8 cellular contexts compared by ENCODE assay signal in genomic region chr17:66190738-66191606, GRCh38. TPM values are rescaled to one million over a fixed set of nuclear protein-coding genes. Genes with fewer than 3 reads are reported as not detected.
DNase-seq lines count a peak whose midpoint lies in the region; ATAC-seq and TF ChIP-seq lines count a peak whose summit lies in the region.

No MANE protein-coding gene starts in this region.

- CTCF ChIA-PET in activated CD8-positive, alpha-beta T cell treated with anti-CD3 and anti-CD28 coated beads for 36 hours (lab: Charles Lee) = interaction anchor here (0.9 to 2.5 kb wide), 6 partner anchors 10 to 962 kb away, joined by 3 to 15 read pairs (median 3); no protein-coding TSS in a partner anchor

- peak overlapping the region; percentile 78 for H3K4me3 Mint-ChIP-seq in activated CD8-positive, alpha-beta T cell treated with anti-CD3 and anti-CD28 coated beads for 36 hours

- H3K36me3 ChIP-seq in heart left ventricle (no peaks in the 10 kb centered on the region), rectal smooth muscle tissue (ENCODE audit: control insufficient read depth, insufficient read depth, low read length) (no peaks in the 10 kb centered on the region)

- TF ChIP-seq POLR2A in heart left ventricle (IDR thresholded peaks at IDR 0.05) = no peak

- no peaks in the 10 kb centered on the region for H3K9me3 ChIP-seq in heart left ventricle

- no peaks in the 10 kb centered on the region for H3K27me3 Mint-ChIP-seq in activated CD8-positive, alpha-beta T cell treated with anti-CD3 and anti-CD28 coated beads for 36 hours

- peak overlapping the region; percentile 35 for H3K27ac Mint-ChIP-seq in activated CD8-positive, alpha-beta T cell treated with anti-CD3 and anti-CD28 coated beads for 36 hours

- TF ChIP-seq CTCF in activated CD8-positive, alpha-beta T cell treated with anti-CD3 and anti-CD28 coated beads for 36 hours (IDR thresholded peaks at IDR 0.05) = no peak
- no peak for TF ChIP-seq CTCF in heart left ventricle (IDR thresholded peaks at IDR 0.05)

- H3K27me3 ChIP-seq in heart left ventricle = no peaks in the 10 kb centered on the region
- H3K27me3 ChIP-seq in rectal smooth muscle tissue (ENCODE audit: control insufficient read depth, insufficient read depth, low read length) = no peaks in the 10 kb centered on the region

- POLR2A ChIA-PET in activated CD8-positive, alpha-beta T cell treated with anti-CD3 and anti-CD28 coated beads for 36 hours (lab: Charles Lee) = interaction anchor here (1.6 kb wide), 1 partner anchor 10 kb away, joined by 6 read pairs; no protein-coding TSS in a partner anchor

- no peak for ATAC-seq in activated CD8-positive, alpha-beta T cell treated with anti-CD3 and anti-CD28 coated beads for 36 hours
- peak; percentile 44 to 66 (median 49) for ATAC-seq in heart left ventricle
- ATAC-seq in GM18873 (IDR thresholded peaks at IDR 0.05; ENCODE audit: low FRiP score, unreplicated experiment) = no peak

- H3K4me1 Mint-ChIP-seq in activated CD8-positive, alpha-beta T cell treated with anti-CD3 and anti-CD28 coated beads for 36 hours (ENCODE audit: low read depth) = peaks cover 15% of the 10 kb centered on the region

- H3K4me3 ChIP-seq in heart left ventricle (peak overlapping the region; percentile 71 to 92 (median 80)), rectal smooth muscle tissue (ENCODE audit: low read length) (peak overlapping the region; percentile 71)

- H3K36me3 Mint-ChIP-seq in activated CD8-positive, alpha-beta T cell treated with anti-CD3 and anti-CD28 coated beads for 36 hours (ENCODE audit: low read depth) = no peaks in the 10 kb centered on the region

- 9 to 16% (median 13%) methylated on average over 18 of the region's 18 CpGs for WGBS in heart left ventricle, 4 donors

- H3K9me3 Mint-ChIP-seq in activated CD8-positive, alpha-beta T cell treated with anti-CD3 and anti-CD28 coated beads for 36 hours = no peaks in the 10 kb centered on the region

- H3K4me1 ChIP-seq in heart left ventricle (peaks cover 5 to 32% (median 17%) of the 10 kb centered on the region in 12 donors), rectal smooth muscle tissue (ENCODE audit: control insufficient read depth, insufficient read depth, low read length) (peaks cover 9% of the 10 kb centered on the region)

- intact Hi-C loops in activated CD8-positive, alpha-beta T cell treated with anti-CD3 and anti-CD28 coated beads for 36 hours (cut with micrococcal nuclease) = no loop called here
- intact Hi-C loops in heart left ventricle (cut with DNase I) = loop anchor here in 1 of 10 donors (10.0 kb wide), 1 partner anchor 114 kb away; the partner anchor contains the start of gene PRKCA

- peak overlapping the region; percentile 16 for H3K9ac ChIP-seq in rectal smooth muscle tissue (ENCODE audit: low read length)

- H3K27ac ChIP-seq in heart left ventricle (peak overlapping the region; percentile 61 to 89 (median 74)), rectal smooth muscle tissue (ENCODE audit: low read depth, low read length) (peak overlapping the region; percentile 56)

- DNase-seq in stimulated activated CD4-positive, alpha-beta T cell treated with anti-CD3 and anti-CD28 coated beads, Interleukin-4, amount 100 ng/mL, for 1 hour = peak; percentile 8
- no peak for DNase-seq in stimulated activated CD4-positive, alpha-beta T cell treated with anti-CD3 and anti-CD28 coated beads, Interleukin-2, amount 100 ng/mL, for 48 hours
- no peak for DNase-seq in activated CD8-positive, alpha-beta T cell treated with anti-CD3 and anti-CD28 coated beads for 36 hours
- DNase-seq in heart left ventricle (peak in 1 of 5 donors; percentile 11), UCSD-AML1 (lab: John Stamatoyannopoulos, UW; ENCODE audit: unreplicated experiment) (no peak), NCI-H2171 (lab: John Stamatoyannopoulos, UW) (no peak)

RNA-seq across cellular contexts. Expression of gene CEP112, which starts 1.0 kb away (rescaled TPM):
- 1 to 10 TPM; 1.2 to 1.5 TPM for total RNA-seq in activated CD8-positive, alpha-beta T cell treated with anti-CD3 and anti-CD28 coated beads for 36 hours
- 10 to 100 TPM in 8 of 9 donors, 1 to 10 TPM in 1; 9.8 to 28.3 (median 14.3) TPM for total RNA-seq in heart left ventricle
- 10 to 100 TPM in 1 of 2 donors, 1 to 10 TPM in 1; 5.5 to 16.1 TPM for polyA plus RNA-seq in heart left ventricle

RNA-seq across cellular contexts. Expression of gene APOH, which starts 38.2 kb away (rescaled TPM):
- total RNA-seq in activated CD8-positive, alpha-beta T cell treated with anti-CD3 and anti-CD28 coated beads for 36 hours = not detected
- total RNA-seq in heart left ventricle = under 1 TPM in 1 of 9 donors, not detected in 8; 0.30 TPM
- polyA plus RNA-seq in heart left ventricle = under 1 TPM in 1 of 2 donors, not detected in 1; 0.15 TPM

Comparison
In these comparisons a context has a peak if more than half of its experiments do, and no peak if none do; other contexts are left out.
1. ATAC-seq: peak in heart left ventricle (4 of 4); none in activated CD8-positive, alpha-beta T cell treated with anti-CD3 and anti-CD28 coated beads for 36 hours (single experiment) and GM18873 (single experiment).
2. RNA of gene CEP112, which starts 1.0 kb away (total RNA-seq): 9.8 to 28.3 TPM in heart left ventricle; 1.2 to 1.5 TPM in activated CD8-positive, alpha-beta T cell treated with anti-CD3 and anti-CD28 coated beads for 36 hours; every median in the first group is over 4 times any median in the second.